In the genomic region with DNA sequence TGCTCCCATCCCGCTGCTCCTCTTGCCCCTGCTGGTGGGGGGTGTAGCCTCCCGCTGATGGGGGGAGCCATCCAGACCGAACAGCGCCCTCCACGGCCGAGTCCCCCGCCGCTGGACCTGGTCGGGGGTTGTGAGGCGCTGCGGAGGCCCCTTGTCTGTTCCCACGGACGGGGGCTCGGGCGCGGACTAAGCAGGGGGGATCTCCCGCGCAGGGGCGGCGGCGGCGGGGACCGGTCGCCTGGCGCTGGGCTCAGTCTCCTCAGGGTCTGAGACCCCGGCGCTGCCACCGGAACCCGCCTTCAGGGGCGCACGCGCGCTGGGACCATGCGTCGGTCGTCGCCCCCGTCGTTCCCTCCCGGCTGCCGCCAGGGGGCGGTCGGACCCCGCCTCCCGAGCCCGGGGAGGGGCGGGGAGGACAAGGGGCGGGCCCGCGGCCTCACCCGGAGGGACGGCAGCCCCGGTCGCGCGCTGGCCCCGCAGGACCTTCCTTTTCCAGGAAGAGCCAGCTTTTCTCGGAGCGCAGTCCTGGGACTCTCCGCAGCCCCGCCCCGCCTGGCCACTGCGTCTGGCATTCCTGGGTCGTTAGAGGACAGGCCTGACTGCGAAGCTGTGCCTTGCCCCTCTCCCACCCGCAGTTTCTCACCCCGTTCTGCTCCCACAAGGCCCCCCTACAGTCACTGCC, we compare ENCODE assay signal across 2 cellular contexts.
TF ChIP-seq lines count a peak whose summit lies in the region.

No MANE protein-coding gene starts in this region.

TF ChIP-seq in HEK293T, 16 proteins besides CTCF, POLR2A, EP300 and RAD21:
- TF ChIP-seq ARNT (IDR thresholded peaks at IDR 0.05) (no peak), TARDBP (IDR thresholded peaks at IDR 0.05) (no peak), FOXK2 (IDR thresholded peaks at IDR 0.05) (no peak), FOXA1 (IDR thresholded peaks at IDR 0.05) (no peak), CTBP1 (IDR thresholded peaks at IDR 0.05; ENCODE audit: borderline replicate concordance) (no peak), SP1 (IDR thresholded peaks at IDR 0.05) (no peak), SUZ12 (IDR thresholded peaks at IDR 0.05) (no peak), ZNF384 (IDR thresholded peaks at IDR 0.05) (no peak)
- TF ChIP-seq, protein P1, sequence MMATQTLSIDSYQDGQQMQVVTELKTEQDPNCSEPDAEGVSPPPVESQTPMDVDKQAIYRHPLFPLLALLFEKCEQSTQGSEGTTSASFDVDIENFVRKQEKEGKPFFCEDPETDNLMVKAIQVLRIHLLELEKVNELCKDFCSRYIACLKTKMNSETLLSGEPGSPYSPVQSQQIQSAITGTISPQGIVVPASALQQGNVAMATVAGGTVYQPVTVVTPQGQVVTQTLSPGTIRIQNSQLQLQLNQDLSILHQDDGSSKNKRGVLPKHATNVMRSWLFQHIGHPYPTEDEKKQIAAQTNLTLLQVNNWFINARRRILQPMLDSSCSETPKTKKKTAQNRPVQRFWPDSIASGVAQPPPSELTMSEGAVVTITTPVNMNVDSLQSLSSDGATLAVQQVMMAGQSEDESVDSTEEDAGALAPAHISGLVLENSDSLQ (IDR thresholded peaks at IDR 0.05) = no peak

TF ChIP-seq in K562, 482 proteins besides CTCF, POLR2A, EP300 and RAD21 (continues in another document):
- TF ChIP-seq HDGF (IDR thresholded peaks at IDR 0.05) (no peak), RB1 (IDR thresholded peaks at IDR 0.05; ENCODE audit: low read depth) (peak; percentile 91), MYC (IDR thresholded peaks at IDR 0.05; ENCODE audit: low read depth, low read length) (peak; percentile 79), MYC (CRISPR knock-in tag; IDR thresholded peaks at IDR 0.05; ENCODE audit: borderline replicate concordance, low read depth) (no peak), KDM5B (IDR thresholded peaks at IDR 0.05; ENCODE audit: insufficient replicate concordance, low read depth, low read length) (no peak), ZNF121 (CRISPR knock-in tag; conservative IDR thresholded peaks at IDR 0.05) (no peak), NR2F6 (CRISPR knock-in tag; IDR thresholded peaks at IDR 0.05) (no peak), PCBP1 (IDR thresholded peaks at IDR 0.05; ENCODE audit: low read depth, low read length, poor library complexity, severe bottlenecking) (peak; percentile 67), SMAD1 (IDR thresholded peaks at IDR 0.05; ENCODE audit: low read depth, low read length, partially characterized antibody) (no peak), NCOA4 (IDR thresholded peaks at IDR 0.05; ENCODE audit: partially characterized antibody) (no peak), CEBPG (CRISPR knock-in tag; IDR thresholded peaks at IDR 0.05) (no peak), CEBPG (tag; conservative IDR thresholded peaks at IDR 0.05 in 1 of 2, IDR thresholded peaks at IDR 0.05 in 1 of 2) (no peak), ZSCAN32 (CRISPR knock-in tag; IDR thresholded peaks at IDR 0.05) (no peak), TCF7 (IDR thresholded peaks at IDR 0.05; ENCODE audit: borderline replicate concordance) (no peak), FOXA3 (CRISPR knock-in tag; conservative IDR thresholded peaks at IDR 0.05 in 1 of 2, IDR thresholded peaks at IDR 0.05 in 1 of 2) (peak in 1 of 2 experiments; percentile 55; a peak in 1 of 4 replicates), ZNF274 (IDR thresholded peaks at IDR 0.05; ENCODE audit: borderline replicate concordance, low read depth, low read length) (no peak), GABPA (tag; conservative IDR thresholded peaks at IDR 0.05; ENCODE audit: low read depth) (peak; percentile 61; the same call in 1 of the 2 replicates), XRCC5 (IDR thresholded peaks at IDR 0.05; ENCODE audit: low read depth, low read length) (peak; percentile 54; the same call in 1 of the 2 replicates), ZNF444 (CRISPR knock-in tag; IDR thresholded peaks at IDR 0.05) (no peak), CHD1 (IDR thresholded peaks at IDR 0.05; ENCODE audit: low read length) (no peak), ZNF134 (CRISPR knock-in tag; conservative IDR thresholded peaks at IDR 0.05) (no peak), HMGN3 (IDR thresholded peaks at IDR 0.05; ENCODE audit: borderline replicate concordance, extremely low read depth, insufficient read length, low read depth, low read length) (peak; percentile 46), NCOA2 (IDR thresholded peaks at IDR 0.05; ENCODE audit: partially characterized antibody in 2 of 2) (no peak), ZNF143 (CRISPR knock-in tag; IDR thresholded peaks at IDR 0.05) (no peak), TCF7L2 (IDR thresholded peaks at IDR 0.05; ENCODE audit: low read depth, low read length) (no peak), PHF8 (IDR thresholded peaks at IDR 0.05; ENCODE audit: borderline replicate concordance, low read length) (peak; percentile 77; the same call in 1 of the 2 replicates), FUS (optimal IDR thresholded peaks at IDR 0.05; ENCODE audit: low read depth, low read length) (peak; percentile 62)
- TF ChIP-seq, protein P2, sequence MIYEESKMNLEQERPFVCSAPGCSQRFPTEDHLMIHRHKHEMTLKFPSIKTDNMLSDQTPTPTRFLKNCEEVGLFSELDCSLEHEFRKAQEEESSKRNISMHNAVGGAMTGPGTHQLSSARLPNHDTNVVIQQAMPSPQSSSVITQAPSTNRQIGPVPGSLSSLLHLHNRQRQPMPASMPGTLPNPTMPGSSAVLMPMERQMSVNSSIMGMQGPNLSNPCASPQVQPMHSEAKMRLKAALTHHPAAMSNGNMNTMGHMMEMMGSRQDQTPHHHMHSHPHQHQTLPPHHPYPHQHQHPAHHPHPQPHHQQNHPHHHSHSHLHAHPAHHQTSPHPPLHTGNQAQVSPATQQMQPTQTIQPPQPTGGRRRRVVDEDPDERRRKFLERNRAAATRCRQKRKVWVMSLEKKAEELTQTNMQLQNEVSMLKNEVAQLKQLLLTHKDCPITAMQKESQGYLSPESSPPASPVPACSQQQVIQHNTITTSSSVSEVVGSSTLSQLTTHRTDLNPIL (CRISPR knock-in tag; IDR thresholded peaks at IDR 0.05) = no peak
- TF ChIP-seq, protein P3, sequence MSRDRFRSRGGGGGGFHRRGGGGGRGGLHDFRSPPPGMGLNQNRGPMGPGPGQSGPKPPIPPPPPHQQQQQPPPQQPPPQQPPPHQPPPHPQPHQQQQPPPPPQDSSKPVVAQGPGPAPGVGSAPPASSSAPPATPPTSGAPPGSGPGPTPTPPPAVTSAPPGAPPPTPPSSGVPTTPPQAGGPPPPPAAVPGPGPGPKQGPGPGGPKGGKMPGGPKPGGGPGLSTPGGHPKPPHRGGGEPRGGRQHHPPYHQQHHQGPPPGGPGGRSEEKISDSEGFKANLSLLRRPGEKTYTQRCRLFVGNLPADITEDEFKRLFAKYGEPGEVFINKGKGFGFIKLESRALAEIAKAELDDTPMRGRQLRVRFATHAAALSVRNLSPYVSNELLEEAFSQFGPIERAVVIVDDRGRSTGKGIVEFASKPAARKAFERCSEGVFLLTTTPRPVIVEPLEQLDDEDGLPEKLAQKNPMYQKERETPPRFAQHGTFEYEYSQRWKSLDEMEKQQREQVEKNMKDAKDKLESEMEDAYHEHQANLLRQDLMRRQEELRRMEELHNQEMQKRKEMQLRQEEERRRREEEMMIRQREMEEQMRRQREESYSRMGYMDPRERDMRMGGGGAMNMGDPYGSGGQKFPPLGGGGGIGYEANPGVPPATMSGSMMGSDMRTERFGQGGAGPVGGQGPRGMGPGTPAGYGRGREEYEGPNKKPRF (IDR thresholded peaks at IDR 0.05; ENCODE audit: low read depth, low read length) = no peak
- TF ChIP-seq, protein P4, sequence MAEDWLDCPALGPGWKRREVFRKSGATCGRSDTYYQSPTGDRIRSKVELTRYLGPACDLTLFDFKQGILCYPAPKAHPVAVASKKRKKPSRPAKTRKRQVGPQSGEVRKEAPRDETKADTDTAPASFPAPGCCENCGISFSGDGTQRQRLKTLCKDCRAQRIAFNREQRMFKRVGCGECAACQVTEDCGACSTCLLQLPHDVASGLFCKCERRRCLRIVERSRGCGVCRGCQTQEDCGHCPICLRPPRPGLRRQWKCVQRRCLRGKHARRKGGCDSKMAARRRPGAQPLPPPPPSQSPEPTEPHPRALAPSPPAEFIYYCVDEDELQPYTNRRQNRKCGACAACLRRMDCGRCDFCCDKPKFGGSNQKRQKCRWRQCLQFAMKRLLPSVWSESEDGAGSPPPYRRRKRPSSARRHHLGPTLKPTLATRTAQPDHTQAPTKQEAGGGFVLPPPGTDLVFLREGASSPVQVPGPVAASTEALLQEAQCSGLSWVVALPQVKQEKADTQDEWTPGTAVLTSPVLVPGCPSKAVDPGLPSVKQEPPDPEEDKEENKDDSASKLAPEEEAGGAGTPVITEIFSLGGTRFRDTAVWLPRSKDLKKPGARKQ (CRISPR knock-in tag; IDR thresholded peaks at IDR 0.05) = no peak
- TF ChIP-seq, protein P5, sequence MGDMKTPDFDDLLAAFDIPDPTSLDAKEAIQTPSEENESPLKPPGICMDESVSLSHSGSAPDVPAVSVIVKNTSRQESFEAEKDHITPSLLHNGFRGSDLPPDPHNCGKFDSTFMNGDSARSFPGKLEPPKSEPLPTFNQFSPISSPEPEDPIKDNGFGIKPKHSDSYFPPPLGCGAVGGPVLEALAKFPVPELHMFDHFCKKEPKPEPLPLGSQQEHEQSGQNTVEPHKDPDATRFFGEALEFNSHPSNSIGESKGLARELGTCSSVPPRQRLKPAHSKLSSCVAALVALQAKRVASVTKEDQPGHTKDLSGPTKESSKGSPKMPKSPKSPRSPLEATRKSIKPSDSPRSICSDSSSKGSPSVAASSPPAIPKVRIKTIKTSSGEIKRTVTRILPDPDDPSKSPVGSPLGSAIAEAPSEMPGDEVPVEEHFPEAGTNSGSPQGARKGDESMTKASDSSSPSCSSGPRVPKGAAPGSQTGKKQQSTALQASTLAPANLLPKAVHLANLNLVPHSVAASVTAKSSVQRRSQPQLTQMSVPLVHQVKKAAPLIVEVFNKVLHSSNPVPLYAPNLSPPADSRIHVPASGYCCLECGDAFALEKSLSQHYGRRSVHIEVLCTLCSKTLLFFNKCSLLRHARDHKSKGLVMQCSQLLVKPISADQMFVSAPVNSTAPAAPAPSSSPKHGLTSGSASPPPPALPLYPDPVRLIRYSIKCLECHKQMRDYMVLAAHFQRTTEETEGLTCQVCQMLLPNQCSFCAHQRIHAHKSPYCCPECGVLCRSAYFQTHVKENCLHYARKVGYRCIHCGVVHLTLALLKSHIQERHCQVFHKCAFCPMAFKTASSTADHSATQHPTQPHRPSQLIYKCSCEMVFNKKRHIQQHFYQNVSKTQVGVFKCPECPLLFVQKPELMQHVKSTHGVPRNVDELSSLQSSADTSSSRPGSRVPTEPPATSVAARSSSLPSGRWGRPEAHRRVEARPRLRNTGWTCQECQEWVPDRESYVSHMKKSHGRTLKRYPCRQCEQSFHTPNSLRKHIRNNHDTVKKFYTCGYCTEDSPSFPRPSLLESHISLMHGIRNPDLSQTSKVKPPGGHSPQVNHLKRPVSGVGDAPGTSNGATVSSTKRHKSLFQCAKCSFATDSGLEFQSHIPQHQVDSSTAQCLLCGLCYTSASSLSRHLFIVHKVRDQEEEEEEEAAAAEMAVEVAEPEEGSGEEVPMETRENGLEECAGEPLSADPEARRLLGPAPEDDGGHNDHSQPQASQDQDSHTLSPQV (IDR thresholded peaks at IDR 0.05) = peak; percentile 74; the same call in 1 of the 2 replicates
- TF ChIP-seq, protein P6, sequence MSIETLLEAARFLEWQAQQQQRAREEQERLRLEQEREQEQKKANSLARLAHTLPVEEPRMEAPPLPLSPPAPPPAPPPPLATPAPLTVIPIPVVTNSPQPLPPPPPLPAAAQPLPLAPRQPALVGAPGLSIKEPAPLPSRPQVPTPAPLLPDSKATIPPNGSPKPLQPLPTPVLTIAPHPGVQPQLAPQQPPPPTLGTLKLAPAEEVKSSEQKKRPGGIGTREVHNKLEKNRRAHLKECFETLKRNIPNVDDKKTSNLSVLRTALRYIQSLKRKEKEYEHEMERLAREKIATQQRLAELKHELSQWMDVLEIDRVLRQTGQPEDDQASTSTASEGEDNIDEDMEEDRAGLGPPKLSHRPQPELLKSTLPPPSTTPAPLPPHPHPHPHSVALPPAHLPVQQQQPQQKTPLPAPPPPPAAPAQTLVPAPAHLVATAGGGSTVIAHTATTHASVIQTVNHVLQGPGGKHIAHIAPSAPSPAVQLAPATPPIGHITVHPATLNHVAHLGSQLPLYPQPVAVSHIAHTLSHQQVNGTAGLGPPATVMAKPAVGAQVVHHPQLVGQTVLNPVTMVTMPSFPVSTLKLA (conservative IDR thresholded peaks at IDR 0.05) = peak in 1 of 2 experiments; percentile 84; a peak in 2 of 4 replicates
- TF ChIP-seq, protein P7, sequence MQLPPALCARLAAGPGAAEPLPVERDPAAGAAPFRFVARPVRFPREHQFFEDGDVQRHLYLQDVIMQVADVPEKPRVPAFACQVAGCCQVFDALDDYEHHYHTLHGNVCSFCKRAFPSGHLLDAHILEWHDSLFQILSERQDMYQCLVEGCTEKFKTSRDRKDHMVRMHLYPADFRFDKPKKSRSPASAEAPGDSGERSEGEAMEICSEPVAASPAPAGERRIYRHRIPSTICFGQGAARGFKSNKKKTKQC (CRISPR knock-in tag; IDR thresholded peaks at IDR 0.05) = no peak; the same call in 1 of the 2 replicates
- TF ChIP-seq, protein P8, sequence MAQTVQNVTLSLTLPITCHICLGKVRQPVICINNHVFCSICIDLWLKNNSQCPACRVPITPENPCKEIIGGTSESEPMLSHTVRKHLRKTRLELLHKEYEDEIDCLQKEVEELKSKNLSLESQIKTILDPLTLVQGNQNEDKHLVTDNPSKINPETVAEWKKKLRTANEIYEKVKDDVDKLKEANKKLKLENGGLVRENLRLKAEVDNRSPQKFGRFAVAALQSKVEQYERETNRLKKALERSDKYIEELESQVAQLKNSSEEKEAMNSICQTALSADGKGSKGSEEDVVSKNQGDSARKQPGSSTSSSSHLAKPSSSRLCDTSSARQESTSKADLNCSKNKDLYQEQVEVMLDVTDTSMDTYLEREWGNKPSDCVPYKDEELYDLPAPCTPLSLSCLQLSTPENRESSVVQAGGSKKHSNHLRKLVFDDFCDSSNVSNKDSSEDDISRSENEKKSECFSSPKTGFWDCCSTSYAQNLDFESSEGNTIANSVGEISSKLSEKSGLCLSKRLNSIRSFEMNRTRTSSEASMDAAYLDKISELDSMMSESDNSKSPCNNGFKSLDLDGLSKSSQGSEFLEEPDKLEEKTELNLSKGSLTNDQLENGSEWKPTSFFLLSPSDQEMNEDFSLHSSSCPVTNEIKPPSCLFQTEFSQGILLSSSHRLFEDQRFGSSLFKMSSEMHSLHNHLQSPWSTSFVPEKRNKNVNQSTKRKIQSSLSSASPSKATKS (CRISPR knock-in tag; IDR thresholded peaks at IDR 0.05) = no peak
- TF ChIP-seq, protein P9, sequence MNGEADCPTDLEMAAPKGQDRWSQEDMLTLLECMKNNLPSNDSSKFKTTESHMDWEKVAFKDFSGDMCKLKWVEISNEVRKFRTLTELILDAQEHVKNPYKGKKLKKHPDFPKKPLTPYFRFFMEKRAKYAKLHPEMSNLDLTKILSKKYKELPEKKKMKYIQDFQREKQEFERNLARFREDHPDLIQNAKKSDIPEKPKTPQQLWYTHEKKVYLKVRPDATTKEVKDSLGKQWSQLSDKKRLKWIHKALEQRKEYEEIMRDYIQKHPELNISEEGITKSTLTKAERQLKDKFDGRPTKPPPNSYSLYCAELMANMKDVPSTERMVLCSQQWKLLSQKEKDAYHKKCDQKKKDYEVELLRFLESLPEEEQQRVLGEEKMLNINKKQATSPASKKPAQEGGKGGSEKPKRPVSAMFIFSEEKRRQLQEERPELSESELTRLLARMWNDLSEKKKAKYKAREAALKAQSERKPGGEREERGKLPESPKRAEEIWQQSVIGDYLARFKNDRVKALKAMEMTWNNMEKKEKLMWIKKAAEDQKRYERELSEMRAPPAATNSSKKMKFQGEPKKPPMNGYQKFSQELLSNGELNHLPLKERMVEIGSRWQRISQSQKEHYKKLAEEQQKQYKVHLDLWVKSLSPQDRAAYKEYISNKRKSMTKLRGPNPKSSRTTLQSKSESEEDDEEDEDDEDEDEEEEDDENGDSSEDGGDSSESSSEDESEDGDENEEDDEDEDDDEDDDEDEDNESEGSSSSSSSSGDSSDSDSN (IDR thresholded peaks at IDR 0.05; ENCODE audit: borderline replicate concordance in 1 of 2, low read depth in 2 of 2, low read length in 2 of 2) = 0 out of 4 replicates have a peak, but pooled peaks of 1 of the 2 experiments have one; percentile 21
